In the genomic region with DNA sequence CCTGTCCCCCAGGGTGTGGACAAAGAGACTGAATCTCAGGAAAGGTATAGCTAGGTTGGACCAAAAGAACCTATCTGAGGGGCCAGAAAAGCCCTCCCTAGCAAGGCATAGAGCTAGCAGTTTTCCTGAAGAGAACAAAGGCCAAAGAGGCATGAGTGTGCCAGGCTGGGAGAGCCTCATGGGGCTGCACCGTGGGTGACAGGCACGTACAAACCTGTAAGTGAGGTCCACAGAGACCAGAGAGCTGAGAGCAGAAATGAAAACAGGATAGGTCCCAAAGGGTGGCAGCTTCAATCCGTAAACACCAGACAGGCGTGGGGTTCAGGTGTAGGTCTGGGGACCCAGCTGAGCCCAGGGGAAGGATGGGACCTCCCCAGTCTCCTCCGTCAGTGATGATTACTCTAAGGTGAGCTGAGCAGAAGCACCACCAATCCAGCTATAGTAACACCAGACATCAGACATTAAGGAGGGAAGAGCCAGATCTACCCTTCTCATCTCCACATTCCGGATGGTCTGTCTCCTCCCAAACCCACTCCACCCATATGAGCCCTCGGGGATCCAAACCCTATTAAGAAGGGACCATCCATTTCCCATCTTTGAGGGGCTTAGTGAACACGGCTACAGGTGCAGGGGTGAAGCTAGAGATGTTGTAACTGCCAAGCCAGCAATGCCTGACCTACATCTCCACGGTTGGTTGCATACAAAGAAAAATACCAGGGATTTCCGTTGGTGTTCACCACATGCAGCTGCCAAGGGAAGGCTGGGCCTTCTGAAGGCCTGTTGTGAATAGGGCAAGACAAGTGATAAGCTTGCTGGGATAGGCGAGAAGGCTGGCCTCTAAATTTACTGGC, we compare ENCODE assay signal across 9 cellular contexts. TPM values are rescaled to one million over a fixed set of nuclear protein-coding genes. Genes with fewer than 3 reads are reported as not detected.
DNase-seq lines count a peak whose midpoint lies in the region; ATAC-seq and TF ChIP-seq lines count a peak whose summit lies in the region.
"Had no signal": no experiment of that assay in that cellular context is flagged by ENCODE, and none has a peak within 500 bp of the region (broad histone marks: within the 10 kb centered on the region; RNA-seq: fewer than 3 reads in every experiment).

No MANE protein-coding gene starts in this region.

- H3K27me3 Mint-ChIP-seq in activated naive CD4-positive, alpha-beta T cell treated with anti-CD3 and anti-CD28 coated beads, Interleukin-2, amount 50 U/mL, for 24 hours: no peaks in the 10 kb centered on the region

- H3K27ac Mint-ChIP-seq in activated naive CD4-positive, alpha-beta T cell treated with anti-CD3 and anti-CD28 coated beads, Interleukin-2, amount 50 U/mL, for 24 hours: peak overlapping the region; percentile 46

- H3K4me1 Mint-ChIP-seq in activated naive CD4-positive, alpha-beta T cell treated with anti-CD3 and anti-CD28 coated beads, Interleukin-2, amount 50 U/mL, for 24 hours: peaks cover 77% of the 10 kb centered on the region

- DNase-seq in activated naive CD4-positive, alpha-beta T cell treated with anti-CD3 and anti-CD28 coated beads, Interleukin-2, amount 50 U/mL, for 16 hours: no peak
- DNase-seq in NCI-H2196 (lab: John Stamatoyannopoulos, UW; ENCODE audit: unreplicated experiment) (peak; percentile 80), dermis blood vessel endothelial cell (peak; percentile 45), thyroid gland (peak; percentile 64 to 80), NCI-H1105 treated with DMSO at 0.1 percent for 48 hours (lab: John Stamatoyannopoulos, UW) (no peak), coronary artery (ENCODE audit: low spot score) (no peak)
- DNase-seq: EL had no signal

- no peak for TF ChIP-seq POLR2A in thyroid gland (IDR thresholded peaks at IDR 0.05)

- peak overlapping the region; percentile 66 for H3K4me3 Mint-ChIP-seq in activated naive CD4-positive, alpha-beta T cell treated with anti-CD3 and anti-CD28 coated beads, Interleukin-2, amount 50 U/mL, for 24 hours

- H3K9me3 ChIP-seq in thyroid gland: no peaks in the 10 kb centered on the region

- H3K4me3 ChIP-seq in thyroid gland (replicated peaks in 1 of 3) (no peak overlapping the region), coronary artery (no peak overlapping the region)

- H3K9me3 Mint-ChIP-seq in activated naive CD4-positive, alpha-beta T cell treated with anti-CD3 and anti-CD28 coated beads, Interleukin-2, amount 50 U/mL, for 24 hours: no peaks in the 10 kb centered on the region

- H3K36me3 ChIP-seq in thyroid gland: no peaks in the 10 kb centered on the region

- H3K36me3 Mint-ChIP-seq in activated naive CD4-positive, alpha-beta T cell treated with anti-CD3 and anti-CD28 coated beads, Interleukin-2, amount 50 U/mL, for 24 hours: peaks cover 30% of the 10 kb centered on the region

- H3K27me3 ChIP-seq in thyroid gland: no peaks in the 10 kb centered on the region

- WGBS in thyroid gland, 2 donors: 61 to 62% methylated on average over 11 of the region's 11 CpGs

- H3K4me1 ChIP-seq in thyroid gland: peaks cover 27 to 59% of the 10 kb centered on the region in 2 donors

- TF ChIP-seq CTCF in thyroid gland (IDR thresholded peaks at IDR 0.05) (no peak), coronary artery (IDR thresholded peaks at IDR 0.05) (no peak)

- intact Hi-C loops in thyroid gland (cut with DNase I): no loop called here

- peak overlapping the region; percentile 17 to 74 (median 68) for H3K27ac ChIP-seq in thyroid gland
- H3K27ac ChIP-seq in coronary artery: peak overlapping the region in 1 of 2 donors; percentile 46

- ATAC-seq in HG03280 (IDR thresholded peaks at IDR 0.05; ENCODE audit: unreplicated experiment): no peak

RNA-seq across cellular contexts. Expression of a gene that starts 38.3 kb away (rescaled TPM):
- total RNA-seq in dermis blood vessel endothelial cell (46.1 and 62.9 TPM in 2 replicates), thyroid gland (100 to 1,000 TPM; 110 to 154 (median 125) TPM)

RNA-seq across cellular contexts. Expression of a gene that starts 46.7 kb away (rescaled TPM):
- total RNA-seq in dermis blood vessel endothelial cell (not detected in 2 replicates), thyroid gland (1 to 10 TPM; 1.1 to 4.8 (median 3.4) TPM)

RNA-seq across cellular contexts. Expression of a gene that starts 54.7 kb away (rescaled TPM):
- total RNA-seq in dermis blood vessel endothelial cell (16.5 and 81.7 TPM in 2 replicates), thyroid gland (1 to 10 TPM in 2 of 4 donors, under 1 TPM in 2; 0.39 to 2.0 (median 0.82) TPM)

Comparison
In these comparisons a context has a peak if more than half of its experiments do, and no peak if none do; other contexts are left out.
1. DNase-seq: peak in NCI-H2196 (single experiment), dermis blood vessel endothelial cell (single experiment) and thyroid gland (2 of 2); none in activated naive CD4-positive, alpha-beta T cell treated with anti-CD3 and anti-CD28 coated beads, Interleukin-2, amount 50 U/mL, for 16 hours (single experiment), NCI-H1105 treated with DMSO at 0.1 percent for 48 hours (single experiment) and coronary artery (single experiment).